ENCODE assay signal across 14 cellular contexts in the genomic region with DNA sequence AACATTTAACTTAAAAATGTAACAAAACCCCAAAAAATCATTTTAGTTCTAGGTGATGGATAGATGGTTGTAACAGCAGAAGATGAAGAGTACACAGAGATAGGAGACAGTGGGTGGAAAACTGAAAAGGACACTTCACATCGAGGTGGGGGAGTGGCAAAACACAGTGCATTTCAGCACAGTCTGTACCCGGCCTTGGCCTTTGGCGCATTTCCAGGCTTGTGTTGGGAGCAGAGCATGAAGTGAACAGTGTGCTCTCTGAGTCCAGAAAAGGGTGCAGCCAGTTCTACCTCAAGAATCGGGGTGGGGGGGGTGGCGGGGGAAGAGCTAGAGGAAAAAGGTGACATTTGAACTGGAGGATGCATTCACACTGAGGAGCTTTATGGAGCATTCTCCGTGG. TPM values are rescaled to one million over a fixed set of nuclear protein-coding genes. Genes with fewer than 3 reads are reported as not detected.
DNase-seq lines count a peak whose midpoint lies in the region; FAIRE-seq and TF ChIP-seq lines count a peak whose summit lies in the region.
"Had no signal": no experiment of that assay in that cellular context is flagged by ENCODE, and none has a peak within 500 bp of the region (broad histone marks: within the 10 kb centered on the region; RNA-seq: fewer than 3 reads in every experiment).

No MANE protein-coding gene starts in this region.

- TF ChIP-seq EP300 in esophagus muscularis mucosa (IDR thresholded peaks at IDR 0.05) (peak; percentile 25), ovary (IDR thresholded peaks at IDR 0.05) (no peak)

- no peak overlapping the region for H3K4me3 ChIP-seq in ACC112 (ENCODE audit: low read depth, low read length)
- peak overlapping the region; percentile 13; the same call in 1 of the 2 replicates for H3K4me3 ChIP-seq in HFF-Myc (replicated peaks; ENCODE audit: low read depth, low read length)
- H3K4me3 ChIP-seq in esophagus muscularis mucosa: peak overlapping the region; percentile 30 to 84 (median 78)
- H3K4me3 ChIP-seq in ovary: no peak overlapping the region
- H3K4me3 ChIP-seq: SJSA1, smooth muscle cell had no signal

- H3K79me2 ChIP-seq in ACC112 (ENCODE audit: control insufficient read depth, insufficient read depth, low read length, unreplicated experiment): peaks cover 20% of the 10 kb centered on the region

- H3K27me3 ChIP-seq in ACC112 (ENCODE audit: insufficient read depth, low read length) (no peaks in the 10 kb centered on the region), esophagus muscularis mucosa (no peaks in the 10 kb centered on the region), ovary (no peaks in the 10 kb centered on the region)
- H3K27me3 ChIP-seq: SJSA1 had no signal

- DNase-seq in HFF-Myc (ENCODE audit: extremely low read depth, low read depth) (no peak), esophagus muscularis mucosa (ENCODE audit: extremely low spot score) (no peak), ovary (peak; percentile 81 to 91 (median 82)), frontal cortex (ENCODE audit: low spot score in 2 of 2) (no peak), RKO (ENCODE audit: low spot score) (no peak), SIG-M5 (lab: John Stamatoyannopoulos, UW) (no peak)
- DNase-seq in activated T-helper 1 cell treated with anti-CD3 and anti-CD28 coated beads, Interleukin-12 subunit alpha, Interleukin-12 subunit beta, Interleukin-2, Interleukin-4 antibody, amounts not matched to agents 30 ng/mL and 10 ng/mL and 1 ng/mL, durations not matched to agents 14 hours and 24 hours and 36 hours (ENCODE audit: low spot score): no peak
- DNase-seq: activated naive CD8-positive, alpha-beta T cell treated with anti-CD3 and anti-CD28 coated beads, Interleukin-2, amount 10 ng/mL, durations not matched to agents 7 days and 5 days; COR-L47; effector CD8-positive, alpha-beta T cell; NCI-H526 treated with DMSO at 0.1 percent for 48 hours had no signal

- peak overlapping the region; percentile 38; the same call in 1 of the 2 replicates for H3K27ac ChIP-seq in ACC112 (ENCODE audit: low read depth, low read length)
- H3K27ac ChIP-seq in esophagus muscularis mucosa (replicated peaks in 1 of 4): peak overlapping the region; percentile 93 to 97 (median 94)
- H3K27ac ChIP-seq in ovary: no peak overlapping the region
- H3K27ac ChIP-seq: SJSA1 had no signal

- peaks cover 45% of the 10 kb centered on the region for H3K4me1 Mint-ChIP-seq in activated T-helper 1 cell treated with anti-CD3 and anti-CD28 coated beads, Interleukin-12 subunit alpha, Interleukin-12 subunit beta, Interleukin-2, Interleukin-4 antibody, amounts not matched to agents 30 ng/mL and 10 ng/mL and 1 ng/mL, durations not matched to agents 14 hours and 24 hours and 36 hours (ENCODE audit: low read depth)

- H3K4me3 Mint-ChIP-seq in activated T-helper 1 cell treated with anti-CD3 and anti-CD28 coated beads, Interleukin-12 subunit alpha, Interleukin-12 subunit beta, Interleukin-2, Interleukin-4 antibody, amounts not matched to agents 30 ng/mL and 10 ng/mL and 1 ng/mL, durations not matched to agents 14 hours and 24 hours and 36 hours: no peak overlapping the region
- H3K4me3 Mint-ChIP-seq: activated naive CD8-positive, alpha-beta T cell treated with anti-CD3 and anti-CD28 coated beads, Interleukin-2, amount 10 ng/mL, durations not matched to agents 7 days and 5 days had no signal

- H2AFZ ChIP-seq in ACC112 (ENCODE audit: low read length, unreplicated experiment): no peak overlapping the region

- no peaks in the 10 kb centered on the region for H3K9me3 Mint-ChIP-seq in activated T-helper 1 cell treated with anti-CD3 and anti-CD28 coated beads, Interleukin-12 subunit alpha, Interleukin-12 subunit beta, Interleukin-2, Interleukin-4 antibody, amounts not matched to agents 30 ng/mL and 10 ng/mL and 1 ng/mL, durations not matched to agents 14 hours and 24 hours and 36 hours
- H3K9me3 Mint-ChIP-seq: activated naive CD8-positive, alpha-beta T cell treated with anti-CD3 and anti-CD28 coated beads, Interleukin-2, amount 10 ng/mL, durations not matched to agents 7 days and 5 days had no signal

- peaks cover 7% of the 10 kb centered on the region; the same call in 1 of the 2 replicates for H3K36me3 ChIP-seq in ACC112 (ENCODE audit: insufficient read depth, low read length)
- peaks cover 6 to 24% (median 22%) of the 10 kb centered on the region in 4 donors for H3K36me3 ChIP-seq in esophagus muscularis mucosa
- no peaks in the 10 kb centered on the region for H3K36me3 ChIP-seq in ovary

- TF ChIP-seq POLR2A in esophagus muscularis mucosa (IDR thresholded peaks at IDR 0.05; ENCODE audit: low read depth): no peak
- TF ChIP-seq POLR2A in ovary (IDR thresholded peaks at IDR 0.05): no peak

- intact Hi-C loops in esophagus muscularis mucosa (cut with DNase I) (no loop called here), ovary (cut with DNase I) (no loop called here)
- intact Hi-C loops in activated T-helper 1 cell treated with anti-CD3 and anti-CD28 coated beads, Interleukin-12 subunit alpha, Interleukin-12 subunit beta, Interleukin-2, Interleukin-4 antibody, amounts not matched to agents 30 ng/mL and 10 ng/mL and 1 ng/mL, durations not matched to agents 14 hours and 24 hours and 36 hours (cut with micrococcal nuclease): loop anchor here (10.0 kb wide), 1 partner anchor 1358 kb away; the partner anchor contains the start of gene TSR2

- FAIRE-seq in frontal cortex (lab: Jason Lieb, UNC): no peak

- 44% methylated on average over 6 of the region's 6 CpGs for WGBS in esophagus muscularis mucosa
- 10 to 14% (median 13%) methylated on average over 6 of the region's 6 CpGs for WGBS in ovary, 3 donors

- H3K36me3 Mint-ChIP-seq in activated T-helper 1 cell treated with anti-CD3 and anti-CD28 coated beads, Interleukin-12 subunit alpha, Interleukin-12 subunit beta, Interleukin-2, Interleukin-4 antibody, amounts not matched to agents 30 ng/mL and 10 ng/mL and 1 ng/mL, durations not matched to agents 14 hours and 24 hours and 36 hours (ENCODE audit: low read depth): peaks cover 30% of the 10 kb centered on the region

- H3K27me3 Mint-ChIP-seq in activated T-helper 1 cell treated with anti-CD3 and anti-CD28 coated beads, Interleukin-12 subunit alpha, Interleukin-12 subunit beta, Interleukin-2, Interleukin-4 antibody, amounts not matched to agents 30 ng/mL and 10 ng/mL and 1 ng/mL, durations not matched to agents 14 hours and 24 hours and 36 hours (ENCODE audit: insufficient read depth): peaks cover 1% of the 10 kb centered on the region
- H3K27me3 Mint-ChIP-seq: activated naive CD8-positive, alpha-beta T cell treated with anti-CD3 and anti-CD28 coated beads, Interleukin-2, amount 10 ng/mL, durations not matched to agents 7 days and 5 days had no signal

- no peak overlapping the region for H3K27ac Mint-ChIP-seq in activated T-helper 1 cell treated with anti-CD3 and anti-CD28 coated beads, Interleukin-12 subunit alpha, Interleukin-12 subunit beta, Interleukin-2, Interleukin-4 antibody, amounts not matched to agents 30 ng/mL and 10 ng/mL and 1 ng/mL, durations not matched to agents 14 hours and 24 hours and 36 hours

- TF ChIP-seq CTCF in HFF-Myc (IDR thresholded peaks at IDR 0.05; ENCODE audit: low read depth, low read length, missing control alignments) (no peak), esophagus muscularis mucosa (IDR thresholded peaks at IDR 0.05) (no peak), ovary (IDR thresholded peaks at IDR 0.05) (no peak)

- peaks cover 24% of the 10 kb centered on the region for H3K4me1 ChIP-seq in ACC112 (ENCODE audit: control insufficient read depth, insufficient read depth, low read length, unreplicated experiment)
- H3K4me1 ChIP-seq in esophagus muscularis mucosa: peaks cover 7 to 62% (median 43%) of the 10 kb centered on the region in 4 donors
- peaks cover 3% of the 10 kb centered on the region for H3K4me1 ChIP-seq in ovary (ENCODE audit: insufficient read depth)

- H3K9me3 ChIP-seq in esophagus muscularis mucosa (no peaks in the 10 kb centered on the region), ovary (no peaks in the 10 kb centered on the region)
- H3K9me3 ChIP-seq: SJSA1 had no signal

RNA-seq across cellular contexts. Expression of gene TSPYL2, which starts 4.3 kb away (rescaled TPM):
- total RNA-seq in esophagus muscularis mucosa (10 to 100 TPM; 65.9 to 98.8 (median 92.2) TPM), ovary (100 to 1,000 TPM; 104 to 232 (median 166) TPM), frontal cortex (10.2 TPM)
- 100 to 1,000 TPM; 167 to 185 TPM for polyA plus RNA-seq in ovary
- 37.5 and 40.3 TPM in 2 replicates for total RNA-seq in activated T-helper 1 cell treated with anti-CD3 and anti-CD28 coated beads, Interleukin-12 subunit alpha, Interleukin-12 subunit beta, Interleukin-2, Interleukin-4 antibody, amounts not matched to agents 30 ng/mL and 10 ng/mL and 1 ng/mL, durations not matched to agents 14 hours and 24 hours and 36 hours

RNA-seq across cellular contexts. Expression of gene KANTR, which starts 7.5 kb away (rescaled TPM):
- total RNA-seq in esophagus muscularis mucosa (10 to 100 TPM in 3 of 4 donors, 1 to 10 TPM in 1; 8.3 to 17.4 (median 14.2) TPM), ovary (10 to 100 TPM; 12.8 to 21.0 (median 15.3) TPM), frontal cortex (22.8 TPM)
- 1 to 10 TPM; 7.5 to 8.4 TPM for polyA plus RNA-seq in ovary
- 6.8 and 9.2 TPM in 2 replicates for total RNA-seq in activated T-helper 1 cell treated with anti-CD3 and anti-CD28 coated beads, Interleukin-12 subunit alpha, Interleukin-12 subunit beta, Interleukin-2, Interleukin-4 antibody, amounts not matched to agents 30 ng/mL and 10 ng/mL and 1 ng/mL, durations not matched to agents 14 hours and 24 hours and 36 hours

RNA-seq across cellular contexts. Expression of gene GPR173, which starts 37.9 kb away (rescaled TPM):
- total RNA-seq in esophagus muscularis mucosa (1 to 10 TPM in 1 of 4 donors, under 1 TPM in 3; 0.83 to 2.8 (median 0.90) TPM), ovary (10 to 100 TPM in 3 of 7 donors, 1 to 10 TPM in 4; 2.9 to 15.6 (median 8.4) TPM), frontal cortex (21.2 TPM)
- polyA plus RNA-seq in ovary: 1 to 10 TPM; 4.0 to 4.1 TPM
- total RNA-seq in activated T-helper 1 cell treated with anti-CD3 and anti-CD28 coated beads, Interleukin-12 subunit alpha, Interleukin-12 subunit beta, Interleukin-2, Interleukin-4 antibody, amounts not matched to agents 30 ng/mL and 10 ng/mL and 1 ng/mL, durations not matched to agents 14 hours and 24 hours and 36 hours: not detected in 2 replicates

Comparison
In these comparisons a context has a peak if more than half of its experiments do, and no peak if none do; other contexts are left out.
1. H3K27ac ChIP-seq: peak in ACC112 (single experiment) and esophagus muscularis mucosa (4 of 4); none in ovary (0 of 2).
2. H3K4me3 ChIP-seq: peak in HFF-Myc (single experiment) and esophagus muscularis mucosa (4 of 4); none in ACC112 (single experiment) and ovary (single experiment).
3. DNase-seq: peak in ovary (5 of 5); none in HFF-Myc (single experiment), esophagus muscularis mucosa (single experiment), frontal cortex (0 of 2), RKO (single experiment), activated T-helper 1 cell treated with anti-CD3 and anti-CD28 coated beads, Interleukin-12 subunit alpha, Interleukin-12 subunit beta, Interleukin-2, Interleukin-4 antibody, amounts not matched to agents 30 ng/mL and 10 ng/mL and 1 ng/mL, durations not matched to agents 14 hours and 24 hours and 36 hours (single experiment) and SIG-M5 (single experiment).